8 cellular contexts compared by ENCODE assay signal in genomic region chr1:16440150-16440479, GRCh38. TPM values are rescaled to one million over a fixed set of nuclear protein-coding genes. Genes with fewer than 3 reads are reported as not detected.
DNase-seq lines count a peak whose midpoint lies in the region; ATAC-seq, FAIRE-seq and TF ChIP-seq lines count a peak whose summit lies in the region.

No MANE protein-coding gene starts in this region.

- H3K4me3 Mint-ChIP-seq in HFFc6 (peak overlapping the region; percentile 92), WTC11 (peak overlapping the region; percentile 88)

- peak overlapping the region; percentile 96 for H2AFZ ChIP-seq in hepatocyte

- DNase-seq in GM12865 (ENCODE audit: low read depth) (no peak), HFFc6 (peak; percentile 5), WTC11 (ENCODE audit: low spot score) (no peak), hepatocyte (ENCODE audit: low spot score) (no peak), NCI-H2171 (lab: John Stamatoyannopoulos, UW) (no peak), D721Med (ENCODE audit: insufficient read length, low spot score) (no peak), ureter (ENCODE audit: low spot score) (no peak)

- peaks cover 43% of the 10 kb centered on the region for H3K79me2 ChIP-seq in hepatocyte

- H3K4me3 ChIP-seq in GM12865 (ENCODE audit: low read depth, low read length) (peak overlapping the region; percentile 43), hepatocyte (no peak overlapping the region), stomach smooth muscle (ENCODE audit: low read length in 2 of 2) (peak overlapping the region; percentile 99 to 100)

- ATAC-seq in WTC11: peak; percentile 66

- H3K9ac ChIP-seq in stomach smooth muscle (ENCODE audit: low read length in 2 of 2): peak overlapping the region; percentile 93 to 96

- CTCF ChIA-PET in WTC11 (lab: Charles Lee): interaction anchor here (0.6 to 2.0 kb wide), 28 partner anchors 8 to 367 kb away, joined by 3 to 10 read pairs (median 4); partner anchors contain the start of genes FAM131C and FBXO42

- H3K27me3 ChIP-seq in hepatocyte (no peaks in the 10 kb centered on the region), stomach smooth muscle (ENCODE audit: control insufficient read depth in 1 of 2, insufficient read depth in 2 of 2, low read length in 2 of 2) (no peaks in the 10 kb centered on the region)

- H3K27ac Mint-ChIP-seq in HFFc6 (peak overlapping the region; percentile 87), WTC11 (peak overlapping the region; percentile 69; the same call in 1 of the 2 replicates)

- H3K9me3 ChIP-seq in hepatocyte (ENCODE audit: low read depth): no peaks in the 10 kb centered on the region
- H3K9me3 ChIP-seq in stomach smooth muscle (ENCODE audit: control insufficient read depth in 2 of 2, low read length in 2 of 2): no peaks in the 10 kb centered on the region

- peak overlapping the region; percentile 85 for H3K4me2 ChIP-seq in hepatocyte

- no peaks in the 10 kb centered on the region for H3K9me3 Mint-ChIP-seq in HFFc6
- H3K9me3 Mint-ChIP-seq in WTC11: no peaks in the 10 kb centered on the region

- peaks cover 1% of the 10 kb centered on the region; the same call in 1 of the 2 replicates for H3K27me3 Mint-ChIP-seq in HFFc6 (ENCODE audit: insufficient read depth)
- peaks cover 12% of the 10 kb centered on the region; the same call in 1 of the 2 replicates for H3K27me3 Mint-ChIP-seq in WTC11 (ENCODE audit: low read depth)

- peak overlapping the region; percentile 66 for H3K27ac ChIP-seq in hepatocyte
- peak overlapping the region; percentile 58 for H3K27ac ChIP-seq in stomach smooth muscle (ENCODE audit: low read length)

- POLR2A ChIA-PET in WTC11 (lab: Charles Lee): interaction anchor here (0.6 to 1.4 kb wide), 3 partner anchors 14 to 132 kb away, joined by 3 to 6 read pairs (median 5); no protein-coding TSS in a partner anchor

- H3K4me1 Mint-ChIP-seq in HFFc6 (ENCODE audit: low read depth): peaks cover 14% of the 10 kb centered on the region
- peaks cover 4% of the 10 kb centered on the region; the same call in 1 of the 2 replicates for H3K4me1 Mint-ChIP-seq in WTC11

- no peaks in the 10 kb centered on the region for H4K20me1 ChIP-seq in hepatocyte (ENCODE audit: insufficient read depth, poor library complexity, severe bottlenecking)

- TF ChIP-seq CTCF in GM12865 (IDR thresholded peaks at IDR 0.05; ENCODE audit: insufficient read depth, low read depth, low read length, missing control alignments) (no peak), HFFc6 (IDR thresholded peaks at IDR 0.05) (no peak), WTC11 (IDR thresholded peaks at IDR 0.05) (no peak), hepatocyte (IDR thresholded peaks at IDR 0.05; ENCODE audit: poor library complexity) (no peak), D721Med (IDR thresholded peaks at IDR 0.05; ENCODE audit: insufficient read depth, missing control alignments) (no peak)

- no peak for FAIRE-seq in D721Med (lab: Jason Lieb, UNC)

- H3K36me3 Mint-ChIP-seq in HFFc6 (ENCODE audit: low read depth) (peaks cover 8% of the 10 kb centered on the region; the same call in 1 of the 2 replicates), WTC11 (peaks cover 5% of the 10 kb centered on the region)

- 44% methylated on average over 7 of the region's 7 CpGs for WGBS in hepatocyte (ENCODE audit: low lambda C conversion rate, missing lambda C conversion rate)

- no peaks in the 10 kb centered on the region for H3K9me2 ChIP-seq in hepatocyte (replicated peaks; ENCODE audit: insufficient read depth)

- H3K4me1 ChIP-seq in hepatocyte (ENCODE audit: insufficient read depth) (peaks cover 9% of the 10 kb centered on the region), stomach smooth muscle (ENCODE audit: control insufficient read depth, insufficient read depth, low read length) (peaks cover 18% of the 10 kb centered on the region)

- H3K36me3 ChIP-seq in hepatocyte (replicated peaks; ENCODE audit: insufficient read depth, low read depth): no peaks in the 10 kb centered on the region
- peaks cover 6 to 9% of the 10 kb centered on the region in 2 donors for H3K36me3 ChIP-seq in stomach smooth muscle (ENCODE audit: control insufficient read depth in 2 of 2, insufficient read depth in 2 of 2, low read length in 2 of 2)

TF ChIP-seq in WTC11, 78 proteins besides CTCF, POLR2A, EP300 and RAD21:
- TF ChIP-seq ZNF416 (CRISPR knock-in tag; IDR thresholded peaks at IDR 0.05): 0 out of 2 replicates have a peak, but pooled peaks have one; percentile 13
- TF ChIP-seq ZSCAN18 (CRISPR knock-in tag; IDR thresholded peaks at IDR 0.05): no peak

RNA-seq across cellular contexts. Expression of gene NECAP2, which starts 0.4 kb away (rescaled TPM):
- 10 to 100 TPM; 55.6 to 73.1 (median 62.8) TPM for total RNA-seq in HFFc6 (2021; fragmentation: NEBNext Ultra II Directional; extraction: Animal tissue kit (Norgen Biotek cat#: 25700))
- total RNA-seq in WTC11 (2021) (29.8 to 33.9 TPM (median 30.4 TPM) in 3 replicates), hepatocyte (51.8 and 55.2 TPM in 2 replicates), ureter (40.6 TPM)
- 48.9 and 58.0 TPM in 2 replicates for polyA plus RNA-seq in hepatocyte

RNA-seq across cellular contexts. Expression of gene SPATA21, which starts 2.9 kb away (rescaled TPM):
- total RNA-seq in HFFc6 (2021; fragmentation: NEBNext Ultra II Directional; extraction: Animal tissue kit (Norgen Biotek cat#: 25700)): under 1 TPM in 1 of 6 experiments, not detected in 5; 0.07 TPM
- total RNA-seq in WTC11 (2021): 0.07 to 0.41 TPM in 2 of 3 replicates, not detected in the other
- total RNA-seq in hepatocyte: 0.30 TPM in 1 of 2 replicates, not detected in the other
- 0.46 and 0.92 TPM in 2 replicates for polyA plus RNA-seq in hepatocyte
- total RNA-seq in ureter: not detected
